8 cellular contexts compared by ENCODE assay signal in the genomic region with DNA sequence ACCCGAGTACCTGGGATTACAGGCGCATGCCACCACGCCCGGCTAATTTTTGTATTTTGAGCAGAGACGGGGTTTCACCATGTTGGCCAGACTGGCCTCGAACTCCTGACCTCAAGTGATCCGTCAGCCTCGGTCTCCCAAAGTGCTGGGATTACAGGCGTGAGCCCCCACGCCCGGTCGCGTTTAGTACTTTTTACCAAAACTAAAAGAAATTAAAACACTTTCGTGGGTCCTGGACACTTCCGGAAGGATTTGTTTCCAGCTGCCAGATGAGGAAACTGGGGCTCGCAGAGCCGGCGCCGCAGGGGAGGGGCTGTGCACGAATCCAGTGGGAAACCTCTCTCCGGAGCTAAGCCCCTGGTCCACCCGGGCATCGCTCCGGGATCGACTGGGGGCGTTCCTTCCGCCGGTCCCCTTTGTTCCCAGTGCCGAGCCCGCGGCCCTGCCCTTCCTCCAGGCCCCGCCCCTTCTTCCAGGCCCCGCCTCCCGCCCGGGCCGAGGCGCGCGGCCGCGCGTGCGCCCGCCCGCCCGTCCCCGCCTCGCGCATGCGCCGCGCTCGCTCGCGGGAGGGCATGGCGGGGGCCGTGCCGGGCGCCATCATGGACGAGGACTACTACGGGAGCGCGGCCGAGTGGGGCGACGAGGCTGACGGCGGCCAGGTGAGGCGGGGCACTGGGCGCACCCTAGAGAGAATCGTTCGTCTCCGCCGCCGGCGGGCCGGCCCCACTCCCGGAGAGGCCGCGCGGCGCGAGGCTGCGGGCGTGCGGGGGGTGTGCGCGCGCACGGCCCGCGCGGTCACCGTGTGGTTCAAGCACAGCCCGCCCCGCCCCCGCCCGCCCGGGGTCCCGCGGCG. TPM values are rescaled to one million over a fixed set of nuclear protein-coding genes. Genes with fewer than 3 reads are reported as not detected.
DNase-seq lines count a peak whose midpoint lies in the region; ATAC-seq, FAIRE-seq and TF ChIP-seq lines count a peak whose summit lies in the region.

A gene with protein sequence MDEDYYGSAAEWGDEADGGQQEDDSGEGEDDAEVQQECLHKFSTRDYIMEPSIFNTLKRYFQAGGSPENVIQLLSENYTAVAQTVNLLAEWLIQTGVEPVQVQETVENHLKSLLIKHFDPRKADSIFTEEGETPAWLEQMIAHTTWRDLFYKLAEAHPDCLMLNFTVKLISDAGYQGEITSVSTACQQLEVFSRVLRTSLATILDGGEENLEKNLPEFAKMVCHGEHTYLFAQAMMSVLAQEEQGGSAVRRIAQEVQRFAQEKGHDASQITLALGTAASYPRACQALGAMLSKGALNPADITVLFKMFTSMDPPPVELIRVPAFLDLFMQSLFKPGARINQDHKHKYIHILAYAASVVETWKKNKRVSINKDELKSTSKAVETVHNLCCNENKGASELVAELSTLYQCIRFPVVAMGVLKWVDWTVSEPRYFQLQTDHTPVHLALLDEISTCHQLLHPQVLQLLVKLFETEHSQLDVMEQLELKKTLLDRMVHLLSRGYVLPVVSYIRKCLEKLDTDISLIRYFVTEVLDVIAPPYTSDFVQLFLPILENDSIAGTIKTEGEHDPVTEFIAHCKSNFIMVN (plus strand): TSS at position 546 of the 853 bp plus-strand sequence. CDS start 54 bp downstream, at position 600.

- H3K79me2 ChIP-seq in SU-DHL-6 (ENCODE audit: insufficient read depth, low read length), result peaks cover 45% of the 10 kb centered on the region

- H3K4me2 ChIP-seq in SU-DHL-6 (ENCODE audit: low read depth, low read length, poor library complexity, severe bottlenecking), result peak within 1 kb of the TSS; percentile 90

- H4K20me1 ChIP-seq in SU-DHL-6 (ENCODE audit: low read depth, low read length), result peaks cover 4% of the 10 kb centered on the region; the same call in 1 of the 2 replicates

- H3K9me3 ChIP-seq in SU-DHL-6 (ENCODE audit: insufficient read depth, low read length) (no peaks in the 10 kb centered on the region), pancreas (no peaks in the 10 kb centered on the region), thyroid gland (no peaks in the 10 kb centered on the region)

- ATAC-seq in activated naive CD8-positive, alpha-beta T cell treated with anti-CD3 and anti-CD28 coated beads, Interleukin-2, amount 10 ng/mL, durations not matched to agents 7 days and 5 days (ENCODE audit: low read depth), result peak; percentile 91
- ATAC-seq in Right ventricle myocardium superior (ENCODE audit: poor library complexity) (peak; percentile 96), pancreas (peak; percentile 95 to 97 (median 96))

- H3K36me3 Mint-ChIP-seq in HFFc6 (ENCODE audit: low read depth), result peaks cover 7% of the 10 kb centered on the region
- H3K36me3 Mint-ChIP-seq in activated naive CD8-positive, alpha-beta T cell treated with anti-CD3 and anti-CD28 coated beads, Interleukin-2, amount 10 ng/mL, durations not matched to agents 7 days and 5 days, result peaks cover 2% of the 10 kb centered on the region

- peak within 1 kb of the TSS; percentile 89 for H2AFZ ChIP-seq in SU-DHL-6 (ENCODE audit: low read depth, low read length, severe bottlenecking)

- peaks cover 5% of the 10 kb centered on the region; the same call in 1 of the 2 replicates for H3F3A ChIP-seq in SU-DHL-6 (ENCODE audit: insufficient read depth)

- peak within 1 kb of the TSS; percentile 66 for H3K4me3 ChIP-seq in GM06990 (replicated peaks; ENCODE audit: low read depth, low read length)
- H3K4me3 ChIP-seq in SU-DHL-6 (ENCODE audit: insufficient read depth, low read length, poor library complexity, severe bottlenecking), result peak within 1 kb of the TSS; percentile 95
- H3K4me3 ChIP-seq in pancreas, result peak within 1 kb of the TSS; percentile 55 to 76 (median 68)
- peak within 1 kb of the TSS; percentile 34 to 85 (median 65) for H3K4me3 ChIP-seq in thyroid gland (replicated peaks in 1 of 3)

- H3K27ac Mint-ChIP-seq in HFFc6, result peak within 1 kb of the TSS; percentile 68
- peak within 1 kb of the TSS; percentile 81 for H3K27ac Mint-ChIP-seq in activated naive CD8-positive, alpha-beta T cell treated with anti-CD3 and anti-CD28 coated beads, Interleukin-2, amount 10 ng/mL, durations not matched to agents 7 days and 5 days

- no peak for FAIRE-seq in pancreas (lab: Jason Lieb, UNC)

- H3K9ac ChIP-seq in SU-DHL-6 (ENCODE audit: low read length), result peak within 1 kb of the TSS; percentile 89

- peak; percentile 88 for DNase-seq in GM06990 (ENCODE audit: extremely low read depth, insufficient read length)
- DNase-seq in HFFc6, result peak; percentile 59
- DNase-seq in NCI-H1048 (lab: John Stamatoyannopoulos, UW), result peak; percentile 38
- peak; percentile 97 for DNase-seq in activated naive CD8-positive, alpha-beta T cell treated with anti-CD3 and anti-CD28 coated beads, Interleukin-2, amount 10 ng/mL, durations not matched to agents 7 days and 5 days
- DNase-seq in Right ventricle myocardium superior, result peak; percentile 94
- peak; percentile 84 to 99 (median 94) for DNase-seq in pancreas
- peak; percentile 79 to 84 for DNase-seq in thyroid gland

- no peaks in the 10 kb centered on the region; the same call in 1 of the 2 replicates for H3K9me3 Mint-ChIP-seq in HFFc6
- H3K9me3 Mint-ChIP-seq in activated naive CD8-positive, alpha-beta T cell treated with anti-CD3 and anti-CD28 coated beads, Interleukin-2, amount 10 ng/mL, durations not matched to agents 7 days and 5 days, result no peaks in the 10 kb centered on the region

- peak; percentile 70 to 96 for TF ChIP-seq POLR2A in thyroid gland (IDR thresholded peaks at IDR 0.05)

- WGBS in pancreas, 2 donors, result 5 to 10% methylated on average over 64 to 102 of the region's 102 CpGs
- WGBS in thyroid gland, 2 donors, result 41 to 45% methylated on average over 18 to 25 of the region's 102 CpGs

- H3K36me3 ChIP-seq in GM06990 (ENCODE audit: control insufficient read depth, insufficient read depth, low read length) (no peaks in the 10 kb centered on the region; the same call in none of the 2 replicates), SU-DHL-6 (ENCODE audit: low read length) (no peaks in the 10 kb centered on the region; the same call in none of the 2 replicates), pancreas (no peaks in the 10 kb centered on the region), thyroid gland (no peaks in the 10 kb centered on the region)

- peak within 1 kb of the TSS; percentile 94 for H3K4me3 Mint-ChIP-seq in HFFc6
- peak within 1 kb of the TSS; percentile 91 for H3K4me3 Mint-ChIP-seq in activated naive CD8-positive, alpha-beta T cell treated with anti-CD3 and anti-CD28 coated beads, Interleukin-2, amount 10 ng/mL, durations not matched to agents 7 days and 5 days

- no peaks in the 10 kb centered on the region for H3K27me3 ChIP-seq in GM06990 (replicated peaks; ENCODE audit: control insufficient read depth, insufficient read depth, low read length)
- H3K27me3 ChIP-seq in SU-DHL-6 (ENCODE audit: low read length), result no peaks in the 10 kb centered on the region
- H3K27me3 ChIP-seq in pancreas, result no peaks in the 10 kb centered on the region
- H3K27me3 ChIP-seq in thyroid gland, result no peaks in the 10 kb centered on the region

- intact Hi-C loops in Right ventricle myocardium superior (cut with DNase I) (loop anchor here (5.0 kb wide), 2 partner anchors 74 to 89 kb away; no protein-coding TSS in a partner anchor), pancreas (cut with DNase I) (no loop called here), thyroid gland (cut with DNase I) (loop anchor here (10.0 kb wide), 1 partner anchor 54 kb away; a partner anchor contains a TSS)

- peaks cover 22% of the 10 kb centered on the region for H3K4me1 Mint-ChIP-seq in HFFc6 (ENCODE audit: low read depth)
- peaks cover 21% of the 10 kb centered on the region for H3K4me1 Mint-ChIP-seq in activated naive CD8-positive, alpha-beta T cell treated with anti-CD3 and anti-CD28 coated beads, Interleukin-2, amount 10 ng/mL, durations not matched to agents 7 days and 5 days

- POLR2A ChIA-PET in activated naive CD8-positive, alpha-beta T cell treated with anti-CD3 and anti-CD28 coated beads, Interleukin-2, amount 10 ng/mL, durations not matched to agents 7 days and 5 days (lab: Charles Lee), result interaction anchor here (1.0 to 3.7 kb wide), 6 partner anchors 24 to 329 kb away, joined by 3 to 27 read pairs (median 6); a partner anchor contains a TSS

- peaks cover 2% of the 10 kb centered on the region for H3K27me3 Mint-ChIP-seq in HFFc6 (ENCODE audit: insufficient read depth)
- H3K27me3 Mint-ChIP-seq in activated naive CD8-positive, alpha-beta T cell treated with anti-CD3 and anti-CD28 coated beads, Interleukin-2, amount 10 ng/mL, durations not matched to agents 7 days and 5 days, result no peaks in the 10 kb centered on the region

- TF ChIP-seq CTCF in GM06990 (IDR thresholded peaks at IDR 0.05; ENCODE audit: insufficient read depth, low read length, poor library complexity, severe bottlenecking) (no peak), HFFc6 (IDR thresholded peaks at IDR 0.05) (no peak), SU-DHL-6 (IDR thresholded peaks at IDR 0.05; ENCODE audit: insufficient read depth, low read length, poor library complexity, severe bottlenecking) (no peak), pancreas (IDR thresholded peaks at IDR 0.05) (no peak), thyroid gland (IDR thresholded peaks at IDR 0.05) (no peak)

- H3K9me2 ChIP-seq in SU-DHL-6 (replicated peaks; ENCODE audit: insufficient read depth, low read length), result no peaks in the 10 kb centered on the region

- H3K4me1 ChIP-seq in pancreas, result peaks cover 0 to 7% (median 0%) of the 10 kb centered on the region in 3 donors
- peaks cover 32 to 34% of the 10 kb centered on the region in 2 donors for H3K4me1 ChIP-seq in thyroid gland

- H3K27ac ChIP-seq in SU-DHL-6 (ENCODE audit: low read depth, low read length) (peak within 1 kb of the TSS; percentile 62), pancreas (peak within 1 kb of the TSS; percentile 35 to 82 (median 66)), thyroid gland (peak within 1 kb of the TSS; percentile 67 to 83 (median 72))

RNA-seq across cellular contexts. Expression of the gene that starts here (rescaled TPM):
- 10 to 100 TPM; 52.3 to 64.0 (median 62.1) TPM for total RNA-seq in HFFc6 (2021; fragmentation: NEBNext Ultra II Directional; extraction: Animal tissue kit (Norgen Biotek cat#: 25700))
- total RNA-seq in activated naive CD8-positive, alpha-beta T cell treated with anti-CD3 and anti-CD28 coated beads, Interleukin-2, amount 10 ng/mL, durations not matched to agents 7 days and 5 days, result 10 to 100 TPM; 71.7 to 76.4 TPM
- 29.0 TPM for total RNA-seq in Right ventricle myocardium superior
- total RNA-seq in pancreas, result 10 to 100 TPM; 17.3 to 42.3 (median 25.2) TPM
- polyA plus RNA-seq in pancreas, result 10 to 100 TPM; 41.7 to 66.4 TPM
- 100 to 1,000 TPM in 3 of 4 donors, 10 to 100 TPM in 1; 96.6 to 129 (median 113) TPM for total RNA-seq in thyroid gland

Comparison
In these comparisons a context has a peak if more than half of its experiments do, and no peak if none do; other contexts are left out.
1. Peak in every context shown above with its lines: DNase-seq, ATAC-seq, H3K4me3 ChIP-seq and H3K27ac ChIP-seq.
2. DNase-seq: peak in every context shown above with its lines; median percentile 97 in activated naive CD8-positive, alpha-beta T cell treated with anti-CD3 and anti-CD28 coated beads, Interleukin-2, amount 10 ng/mL, durations not matched to agents 7 days and 5 days; 94 in Right ventricle myocardium superior; 94 in pancreas; 88 in GM06990; 82 in thyroid gland; 59 in HFFc6; 38 in NCI-H1048.
3. intact Hi-C loops: an anchor here in Right ventricle myocardium superior (5.0 kb wide) and thyroid gland (10.0 kb wide); none called in pancreas.